In genomic region chr1:42949312-42950145, GRCh38 we compare ENCODE assay signal across 9 cellular contexts. TPM values are rescaled to one million over a fixed set of nuclear protein-coding genes. Genes with fewer than 3 reads are reported as not detected.
DNase-seq lines count a peak whose midpoint lies in the region; ATAC-seq and TF ChIP-seq lines count a peak whose summit lies in the region.
"Had no signal": no experiment of that assay in that cellular context is flagged by ENCODE, and none has a peak within 500 bp of the region (broad histone marks: within the 10 kb centered on the region; RNA-seq: fewer than 3 reads in every experiment).

No MANE protein-coding gene starts in this region.

- intact Hi-C loops in IMR-90 (cut with micrococcal nuclease) (no loop called here), left lung (cut with DNase I) (no loop called here), A673 (cut with micrococcal nuclease; ENCODE audit: unreplicated experiment) (no loop called here)

- H3K4me1 ChIP-seq in BLaER1 (peaks cover 100% of the 10 kb centered on the region), IMR-90 (ENCODE audit: control insufficient read depth, insufficient read depth, low read length) (peaks cover 62% of the 10 kb centered on the region), left lung (peaks cover 7 to 19% of the 10 kb centered on the region in 2 donors), A673 (ENCODE audit: insufficient read depth, low read length, poor library complexity, severe bottlenecking) (no peaks in the 10 kb centered on the region)

- BruUV-seq in IMR-90 (replicated peaks; lab: Mats Ljungman, UMichigan), result no TSS peak
- no TSS peak for BruUV-seq in A673 (replicated peaks; lab: Mats Ljungman, UMichigan)

- H2AFZ ChIP-seq in IMR-90 (replicated peaks; ENCODE audit: low read length, poor library complexity), result no peak overlapping the region

- H3K27ac ChIP-seq in BLaER1 (peak overlapping the region; percentile 63), IMR-90 (ENCODE audit: insufficient read depth, low read length) (peak overlapping the region; percentile 65), left lung (no peak overlapping the region), A673 (ENCODE audit: low read depth, low read length, poor library complexity, severe bottlenecking) (no peak overlapping the region)

- no peaks in the 10 kb centered on the region for H3K27me3 Mint-ChIP-seq in activated T-helper 17 cell treated with anti-CD3 and anti-CD28 coated beads, Interleukin-2, amount 50 U/mL, for 72 hours

- TF ChIP-seq CTCF in IMR-90 (conservative IDR thresholded peaks at IDR 0.05; ENCODE audit: low read depth, low read length) (no peak), left lung (IDR thresholded peaks at IDR 0.05) (no peak), A673 (conservative IDR thresholded peaks at IDR 0.05; ENCODE audit: low read depth, low read length) (no peak)

- CTCF ChIA-PET in IMR-90 (lab: Yijun Ruan, JAX) (interaction anchor here (0.9 kb wide), 1 partner anchor 124 kb away, joined by 3 read pairs; no protein-coding TSS in a partner anchor), A673 (lab: Charles Lee) (no interaction called here)

- H4K91ac ChIP-seq in IMR-90 (ENCODE audit: insufficient read depth, low read depth, low read length), result peak overlapping the region; percentile 86

- peak overlapping the region; percentile 34; the same call in 1 of the 2 replicates for H3K18ac ChIP-seq in IMR-90 (ENCODE audit: low read depth, low read length)

- no peak for TF ChIP-seq POLR2A in IMR-90 (IDR thresholded peaks at IDR 0.05; ENCODE audit: low read depth, low read length)

- peak overlapping the region; percentile 87 for H2AK9ac ChIP-seq in IMR-90 (replicated peaks; ENCODE audit: low read depth, low read length, poor library complexity)

- H3K9me3 ChIP-seq in BLaER1 (no peaks in the 10 kb centered on the region), IMR-90 (ENCODE audit: control insufficient read depth, insufficient read depth, low read length) (no peaks in the 10 kb centered on the region), left lung (no peaks in the 10 kb centered on the region), A673 (ENCODE audit: low read depth, low read length, poor library complexity, severe bottlenecking) (no peaks in the 10 kb centered on the region)

- H3K4me3 Mint-ChIP-seq in activated T-helper 17 cell treated with anti-CD3 and anti-CD28 coated beads, Interleukin-2, amount 50 U/mL, for 72 hours, result peak overlapping the region; percentile 91

- peak overlapping the region; percentile 67; the same call in 1 of the 2 replicates for H3K56ac ChIP-seq in IMR-90 (ENCODE audit: extremely low read depth, insufficient read depth, low read length)

- peaks cover 100% of the 10 kb centered on the region for H3K36me3 Mint-ChIP-seq in activated T-helper 17 cell treated with anti-CD3 and anti-CD28 coated beads, Interleukin-2, amount 50 U/mL, for 72 hours (ENCODE audit: low read depth)

- POLR2A ChIA-PET in IMR-90 (lab: Charles Lee; ENCODE audit: unreplicated experiment) (interaction anchor here (1.2 kb wide), 1 partner anchor 10 kb away, joined by 3 read pairs; no protein-coding TSS in a partner anchor), A673 (lab: Charles Lee; ENCODE audit: low non-redundant PET) (no interaction called here)

- peak overlapping the region; percentile 52 for H3K23ac ChIP-seq in IMR-90 (ENCODE audit: low read depth, low read length)

- H2BK5ac ChIP-seq in IMR-90 (ENCODE audit: low read depth, low read length, poor library complexity, severe bottlenecking), result peak overlapping the region; percentile 72

- peaks cover 50% of the 10 kb centered on the region for H3K4me1 Mint-ChIP-seq in activated T-helper 17 cell treated with anti-CD3 and anti-CD28 coated beads, Interleukin-2, amount 50 U/mL, for 72 hours

- TF ChIP-seq RAD21 in IMR-90 (IDR thresholded peaks at IDR 0.05; ENCODE audit: low read length), result no peak

- H3K4ac ChIP-seq in IMR-90 (ENCODE audit: low read depth, low read length), result peak overlapping the region; percentile 75

- peak overlapping the region; percentile 98 for H3K4me2 ChIP-seq in BLaER1
- H3K4me2 ChIP-seq in IMR-90 (ENCODE audit: low read depth, low read length), result peak overlapping the region; percentile 32

- peak overlapping the region; percentile 46 for H3K9ac ChIP-seq in BLaER1
- H3K9ac ChIP-seq in IMR-90 (ENCODE audit: low read depth, low read length), result peak overlapping the region; percentile 19; the same call in 1 of the 2 replicates

- H3K14ac ChIP-seq in IMR-90 (replicated peaks; ENCODE audit: low read depth, low read length), result peak overlapping the region; percentile 94

- H3K4me3 ChIP-seq in BLaER1 (0 out of 2 replicates have a peak overlapping the region, but pooled peaks have one; percentile 19), IMR-90 (ENCODE audit: insufficient read depth, low read depth, low read length) (no peak overlapping the region), left lung (no peak overlapping the region), A673 (ENCODE audit: low read depth, low read length, poor library complexity, severe bottlenecking) (no peak overlapping the region)

- in situ Hi-C loops in IMR-90 (cut with MboI; ENCODE audit: low sequenced_read_pairs), result no loop called here

- peak overlapping the region; percentile 53; the same call in 2 of the 3 replicates for H2BK15ac ChIP-seq in IMR-90 (ENCODE audit: low read depth, low read length)

- peaks cover 42% of the 10 kb centered on the region for H3K9me1 ChIP-seq in IMR-90 (ENCODE audit: insufficient read depth, low read length)

- no peak for DNase-seq in IMR-90
- DNase-seq in left lung, result no peak
- no peak for DNase-seq in A673 (ENCODE audit: low spot score)
- DNase-seq: amygdala had no signal

- no peaks in the 10 kb centered on the region for H3K9me3 Mint-ChIP-seq in activated T-helper 17 cell treated with anti-CD3 and anti-CD28 coated beads, Interleukin-2, amount 50 U/mL, for 72 hours

- no peaks in the 10 kb centered on the region for H3K27me3 ChIP-seq in BLaER1
- no peaks in the 10 kb centered on the region for H3K27me3 ChIP-seq in IMR-90 (ENCODE audit: control insufficient read depth, insufficient read depth, low read length)
- H3K27me3 ChIP-seq in left lung, result no peaks in the 10 kb centered on the region
- no peaks in the 10 kb centered on the region for H3K27me3 ChIP-seq in A673 (replicated peaks; ENCODE audit: insufficient read depth, low read depth, low read length, poor library complexity)

- peaks cover 0 to 66% of the 10 kb centered on the region in 2 experiments; a peak in 3 of 4 replicates for H3K79me1 ChIP-seq in IMR-90 (ENCODE audit: low read depth in 1 of 2, low read length in 2 of 2)

- ATAC-seq in IMR-90 (ENCODE audit: low read depth), result no peak
- ATAC-seq in activated T-helper 17 cell treated with anti-CD3 and anti-CD28 coated beads, Interleukin-2, amount 50 U/mL, for 72 hours (replicated peaks), result no peak
- ATAC-seq in left lung, result peak; percentile 19
- ATAC-seq in HG03342 (IDR thresholded peaks at IDR 0.05; ENCODE audit: unreplicated experiment), result no peak
- ATAC-seq in GM19023 (IDR thresholded peaks at IDR 0.05; ENCODE audit: unreplicated experiment), result no peak
- no peak for ATAC-seq in HG03108 (IDR thresholded peaks at IDR 0.05; ENCODE audit: unreplicated experiment)

- peak overlapping the region; percentile 59 to 65 for H4K8ac ChIP-seq in IMR-90 (ENCODE audit: low read depth in 2 of 2, low read length in 2 of 2)

- peak overlapping the region; percentile 97 for H2BK120ac ChIP-seq in IMR-90 (ENCODE audit: low read depth, low read length)

- WGBS in IMR-90 (ENCODE audit: extremely low coverage in 2 of 2, insufficient read length in 1 of 2), 2 experiments, result 78% methylated on average over 1 of the region's 9 CpGs; no CpG with 5 or more reads in 1 of the 2 experiments

- peak overlapping the region; percentile 87 for H2BK20ac ChIP-seq in IMR-90 (ENCODE audit: low read depth, low read length)

- dilution Hi-C loops in IMR-90 (cut with HindIII; ENCODE audit: low sequenced_read_pairs, unreplicated experiment), result no loop called here

- H2AK5ac ChIP-seq in IMR-90 (ENCODE audit: low read depth, low read length), result peak overlapping the region; percentile 90

- peaks cover 47% of the 10 kb centered on the region for H3K36me3 ChIP-seq in BLaER1
- peaks cover 45% of the 10 kb centered on the region for H3K36me3 ChIP-seq in IMR-90 (ENCODE audit: control insufficient read depth, insufficient read depth, low read length)
- H3K36me3 ChIP-seq in left lung, result no peaks in the 10 kb centered on the region
- peaks cover 7% of the 10 kb centered on the region for H3K36me3 ChIP-seq in A673 (ENCODE audit: insufficient read depth, low read length, poor library complexity, severe bottlenecking)

- peaks cover 100% of the 10 kb centered on the region for H4K20me1 ChIP-seq in BLaER1
- H4K20me1 ChIP-seq in IMR-90 (ENCODE audit: insufficient read depth, low read length), result peaks cover 81% of the 10 kb centered on the region

- peak overlapping the region; percentile 77 for H3K27ac Mint-ChIP-seq in activated T-helper 17 cell treated with anti-CD3 and anti-CD28 coated beads, Interleukin-2, amount 50 U/mL, for 72 hours

- H4K5ac ChIP-seq in IMR-90 (ENCODE audit: low read depth, low read length), result peak overlapping the region; percentile 53; the same call in 1 of the 2 replicates

TF ChIP-seq in IMR-90, 13 proteins besides CTCF, POLR2A, EP300 and RAD21 (continues in another document):
- no peak for TF ChIP-seq BHLHE40 (IDR thresholded peaks at IDR 0.05; ENCODE audit: low read depth, low read length)
- TF ChIP-seq CEBPB (IDR thresholded peaks at IDR 0.05; ENCODE audit: low read depth, low read length), result no peak
- TF ChIP-seq RFX5 (IDR thresholded peaks at IDR 0.05; ENCODE audit: low read depth, low read length), result no peak
- TF ChIP-seq MXI1 (IDR thresholded peaks at IDR 0.05; ENCODE audit: borderline replicate concordance, low read depth, low read length), result no peak
- no peak for TF ChIP-seq MAZ (IDR thresholded peaks at IDR 0.05; ENCODE audit: borderline replicate concordance, low read depth, low read length)
- TF ChIP-seq, protein P1, sequence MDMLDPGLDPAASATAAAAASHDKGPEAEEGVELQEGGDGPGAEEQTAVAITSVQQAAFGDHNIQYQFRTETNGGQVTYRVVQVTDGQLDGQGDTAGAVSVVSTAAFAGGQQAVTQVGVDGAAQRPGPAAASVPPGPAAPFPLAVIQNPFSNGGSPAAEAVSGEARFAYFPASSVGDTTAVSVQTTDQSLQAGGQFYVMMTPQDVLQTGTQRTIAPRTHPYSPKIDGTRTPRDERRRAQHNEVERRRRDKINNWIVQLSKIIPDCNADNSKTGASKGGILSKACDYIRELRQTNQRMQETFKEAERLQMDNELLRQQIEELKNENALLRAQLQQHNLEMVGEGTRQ (IDR thresholded peaks at IDR 0.05; ENCODE audit: low read depth, low read length), result no peak
- no peak for TF ChIP-seq RCOR1 (IDR thresholded peaks at IDR 0.05; ENCODE audit: insufficient replicate concordance, low read length)
- no peak for TF ChIP-seq FOS (IDR thresholded peaks at IDR 0.05; ENCODE audit: low read depth, low read length)

RNA-seq across cellular contexts. Expression of gene SLC2A1, which starts 9.1 kb away (rescaled TPM):
- total RNA-seq in IMR-90 (2012; rRNA removed) (203 and 395 TPM in 2 replicates), left lung (10 to 100 TPM; 10.5 to 12.1 TPM), A673 (2021) (36.7 and 43.2 TPM in 2 replicates)
- polyA plus RNA-seq in IMR-90 (2012; rRNA removed), result 200 and 208 TPM in 2 replicates
- polyA plus RNA-seq in IMR-90 (2012; cell fraction: cytosol; rRNA removed), result 557 and 944 TPM in 2 replicates
- polyA plus RNA-seq in IMR-90 (2012; cell fraction: nucleus; rRNA removed; ENCODE audit: low replicate concordance), result 202 and 690 TPM in 2 replicates
- total RNA-seq in activated T-helper 17 cell treated with anti-CD3 and anti-CD28 coated beads, Interleukin-2, amount 50 U/mL, for 72 hours, result 100 to 1,000 TPM; 217 to 280 TPM

Comparison
In these comparisons a context has a peak if more than half of its experiments do, and no peak if none do; other contexts are left out.
1. H3K27ac ChIP-seq: peak in BLaER1 (single experiment) and IMR-90 (single experiment); none in left lung (0 of 2) and A673 (single experiment).